Comparison of ENCODE assay signal across 15 cellular contexts in the genomic region with DNA sequence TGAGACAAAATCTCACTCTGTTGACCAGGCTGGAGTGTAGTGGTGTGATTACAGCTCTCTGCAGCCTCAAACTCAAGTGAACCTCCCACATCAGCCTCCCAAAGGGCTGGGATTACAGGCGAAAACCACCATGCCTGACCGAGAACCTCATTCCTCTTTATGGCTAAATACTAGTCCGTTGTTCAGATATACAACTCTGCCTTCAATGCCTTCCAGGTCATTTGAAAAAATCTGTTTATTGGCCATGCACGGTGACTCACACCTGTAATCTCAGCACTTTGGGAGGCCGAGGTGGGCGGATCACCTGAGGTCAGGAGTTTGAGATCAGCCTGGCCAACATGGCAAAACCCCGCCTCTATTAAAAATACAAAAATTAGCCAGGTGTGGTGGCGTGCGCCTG. TPM values are rescaled to one million over a fixed set of nuclear protein-coding genes. Genes with fewer than 3 reads are reported as not detected.
"Had no signal": no experiment of that assay in that cellular context is flagged by ENCODE, and none has a peak within 500 bp of the region (broad histone marks: within the 10 kb centered on the region; RNA-seq: fewer than 3 reads in every experiment).

No MANE protein-coding gene starts in this region.

RNA-seq across cellular contexts. Expression of gene DNAJC22, which starts 33.5 kb away (rescaled TPM):
- total RNA-seq: natural killer cell; natural killer cell treated with Interleukin-12 subunit alpha and Interleukin-12 subunit beta and Interleukin-15 and Interleukin-18, amount 100 ng/mL, for 72 hours; sciatic nerve; skeletal muscle tissue had no signal

RNA-seq across cellular contexts. Expression of gene C1QL4, which starts 43.2 kb away (rescaled TPM):
- total RNA-seq: natural killer cell; natural killer cell treated with Interleukin-12 subunit alpha and Interleukin-12 subunit beta and Interleukin-15 and Interleukin-18, amount 100 ng/mL, for 72 hours; osteocyte; ovary; pancreas; posterior vena cava; psoas muscle; right atrium auricular region; right cardiac atrium; right lobe of liver; sciatic nerve; sigmoid colon; skeletal muscle tissue; smooth muscle cell; spleen had no signal
- polyA plus RNA-seq: ovary, pancreas, psoas muscle, right cardiac atrium, spleen had no signal
